ENCODE assay signal across 28 cellular contexts in the genomic region with DNA sequence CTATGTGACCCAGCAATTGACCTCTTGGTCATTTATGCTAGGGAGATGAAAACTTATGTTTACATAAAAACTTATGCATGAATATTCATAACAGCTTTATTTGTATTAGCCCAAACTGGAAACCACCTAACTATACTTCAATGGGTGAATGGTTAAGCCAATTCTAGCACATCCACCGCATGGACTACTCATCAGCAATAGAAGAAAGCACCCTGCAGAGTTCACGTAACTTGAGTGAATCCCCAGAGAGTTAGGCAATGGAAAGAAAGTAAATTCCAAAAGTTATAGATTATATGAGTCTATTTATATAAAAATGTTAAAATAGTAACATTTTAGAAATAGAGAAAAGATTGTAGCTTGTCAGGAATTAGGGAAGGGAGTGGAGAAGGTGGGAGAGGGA.
"Had no signal": no experiment of that assay in that cellular context is flagged by ENCODE, and none has a peak within 500 bp of the region (broad histone marks: within the 10 kb centered on the region; RNA-seq: fewer than 3 reads in every experiment).

No MANE protein-coding gene starts in this region.

- H3K4me3 Mint-ChIP-seq: naive thymus-derived CD4-positive, alpha-beta T cell; natural killer cell treated with Interleukin-12 subunit alpha and Interleukin-12 subunit beta and Interleukin-15 and Interleukin-18, amount 100 ng/mL, for 72 hours; stimulated activated naive B cell treated with anti-CD40 and anti-IgM and Interleukin-4, amounts not matched to agents 10 μg/mL and 1 μg/mL and 100 μg/mL, for 72 hours had no signal

- H3K4me2 ChIP-seq: hepatocyte had no signal

- H3K27me3 ChIP-seq: heart right ventricle, hepatocyte, ovary, stomach, testis, thyroid gland, transverse colon, upper lobe of left lung had no signal

- H3K27me3 Mint-ChIP-seq: naive thymus-derived CD4-positive, alpha-beta T cell; natural killer cell treated with Interleukin-12 subunit alpha and Interleukin-12 subunit beta and Interleukin-15 and Interleukin-18, amount 100 ng/mL, for 72 hours; progenitor cell of endocrine pancreas; stimulated activated naive B cell treated with anti-CD40 and anti-IgM and Interleukin-4, amounts not matched to agents 10 μg/mL and 1 μg/mL and 100 μg/mL, for 72 hours had no signal

- FAIRE-seq: keratinocyte had no signal

- H3K4me1 ChIP-seq: heart right ventricle, lower lobe of right lung, stomach, testis, thyroid gland, transverse colon, upper lobe of left lung had no signal

- H2AFZ ChIP-seq: hepatocyte had no signal

- H3K27ac ChIP-seq: heart right ventricle, hepatocyte, lower lobe of right lung, ovary, skin epidermis, stomach, testis, thyroid gland, transverse colon, upper lobe of left lung had no signal

- H3K4me1 Mint-ChIP-seq: naive thymus-derived CD4-positive, alpha-beta T cell; stimulated activated naive B cell treated with anti-CD40 and anti-IgM and Interleukin-4, amounts not matched to agents 10 μg/mL and 1 μg/mL and 100 μg/mL, for 72 hours had no signal

- H3K36me3 Mint-ChIP-seq: naive thymus-derived CD4-positive, alpha-beta T cell; natural killer cell treated with Interleukin-12 subunit alpha and Interleukin-12 subunit beta and Interleukin-15 and Interleukin-18, amount 100 ng/mL, for 72 hours; stimulated activated naive B cell treated with anti-CD40 and anti-IgM and Interleukin-4, amounts not matched to agents 10 μg/mL and 1 μg/mL and 100 μg/mL, for 72 hours had no signal

- H3K79me2 ChIP-seq: hepatocyte had no signal

- H3K36me3 ChIP-seq: heart right ventricle, lower lobe of right lung, ovary, stomach, thyroid gland, transverse colon, upper lobe of left lung had no signal

- ATAC-seq: heart right ventricle; left cardiac atrium; left lobe of liver; lower lobe of right lung; mucosa of descending colon; naive thymus-derived CD4-positive, alpha-beta T cell; natural killer cell treated with Interleukin-12 subunit alpha and Interleukin-12 subunit beta and Interleukin-15 and Interleukin-18, amount 100 ng/mL, for 72 hours; right cardiac atrium; sciatic nerve; stimulated activated naive B cell treated with anti-CD40 and anti-IgM and Interleukin-4, amounts not matched to agents 10 μg/mL and 1 μg/mL and 100 μg/mL, for 72 hours; stimulated activated naive CD8-positive, alpha-beta T cell treated with anti-CD3 and anti-CD28 coated beads, Interleukin-15, Interleukin-2, amounts not matched to agents 100 U/mL and 50 U/mL, for 24 hours had no signal

- DNase-seq: heart right ventricle; kidney glomerular epithelial cell; left cardiac atrium; lower lobe of right lung; midbrain; mucosa of descending colon; naive thymus-derived CD4-positive, alpha-beta T cell; ovary; retina; right cardiac atrium; stimulated activated CD4-positive, alpha-beta T cell treated with anti-CD3 and anti-CD28 coated beads, Interleukin-12 subunit alpha, Interleukin-12 subunit beta, amount 100 ng/mL, for 4 hours; stimulated activated CD4-positive, alpha-beta T cell treated with anti-CD3 and anti-CD28 coated beads, Interleukin-15, amount 100 ng/mL, for 24 hours; stimulated activated CD4-positive, alpha-beta T cell treated with anti-CD3 and anti-CD28 coated beads, Interleukin-2, amount 100 ng/mL, for 24 hours; stimulated activated CD4-positive, alpha-beta T cell treated with anti-CD3 and anti-CD28 coated beads, Interleukin-4, amount 100 ng/mL, for 1 hour; stimulated activated naive B cell treated with anti-CD40 and anti-IgM and Interleukin-4, amounts not matched to agents 10 μg/mL and 1 μg/mL and 100 μg/mL, for 72 hours; stimulated activated naive CD8-positive, alpha-beta T cell treated with anti-CD3 and anti-CD28 coated beads, Interleukin-15, Interleukin-2, amounts not matched to agents 100 U/mL and 50 U/mL, for 24 hours; stomach; testis; thyroid gland; transverse colon; upper lobe of left lung had no signal

- H3K9me3 ChIP-seq: ovary, testis, thyroid gland had no signal

- H3K4me3 ChIP-seq: heart right ventricle, hepatocyte, lower lobe of right lung, mucosa of descending colon, ovary, skin epidermis, stomach, testis, thyroid gland, transverse colon, upper lobe of left lung had no signal

- H3K27ac Mint-ChIP-seq: naive thymus-derived CD4-positive, alpha-beta T cell; natural killer cell treated with Interleukin-12 subunit alpha and Interleukin-12 subunit beta and Interleukin-15 and Interleukin-18, amount 100 ng/mL, for 72 hours; progenitor cell of endocrine pancreas; stimulated activated naive B cell treated with anti-CD40 and anti-IgM and Interleukin-4, amounts not matched to agents 10 μg/mL and 1 μg/mL and 100 μg/mL, for 72 hours had no signal
